ENCODE assay signal across 13 cellular contexts in genomic region chr15:61047783-61048182, GRCh38.
A peak's percentile ranks its signal among the peaks of the same experiment; 100 is the strongest.
DNase-seq lines count a peak whose midpoint lies in the region; ATAC-seq and TF ChIP-seq lines count a peak whose summit lies in the region.
"Had no signal": no experiment of that assay in that cellular context is flagged by ENCODE, and none has a peak within 500 bp of the region (broad histone marks: within the 10 kb centered on the region; RNA-seq: fewer than 3 reads in every experiment).

No MANE protein-coding gene starts in this region.

- no peaks in the 10 kb centered on the region for H3K4me1 ChIP-seq in HEK293 (ENCODE audit: control insufficient read depth, insufficient read depth, low read length)
- H3K4me1 ChIP-seq in osteoblast (ENCODE audit: insufficient read depth, low read length), result peaks cover 33% of the 10 kb centered on the region
- H3K4me1 ChIP-seq: Caco-2 had no signal

- H4K20me1 ChIP-seq in osteoblast (ENCODE audit: insufficient read depth, low read length), result peaks cover 5% of the 10 kb centered on the region

- no peaks in the 10 kb centered on the region for H3K79me2 ChIP-seq in osteoblast (ENCODE audit: insufficient read depth, low read length)

- H3K36me3 ChIP-seq in HEK293 (ENCODE audit: control insufficient read depth in 2 of 2, insufficient read depth in 1 of 2, low read length in 2 of 2) (no peaks in the 10 kb centered on the region), brain microvascular endothelial cell (replicated peaks) (no peaks in the 10 kb centered on the region), osteoblast (ENCODE audit: insufficient read depth, low read length) (no peaks in the 10 kb centered on the region)

- H3K27me3 ChIP-seq in brain microvascular endothelial cell (replicated peaks) (no peaks in the 10 kb centered on the region), osteoblast (ENCODE audit: insufficient read depth, low read length) (no peaks in the 10 kb centered on the region)

- no peak for ATAC-seq in HG02884 (IDR thresholded peaks at IDR 0.05; ENCODE audit: unreplicated experiment)
- ATAC-seq: A549; CD8-positive, alpha-beta T cell; HCT116; HepG2 had no signal

- CTCF ChIA-PET in HEK293 (lab: Yijun Ruan, JAX), result no interaction called here

- DNase-seq in brain microvascular endothelial cell (peak; percentile 29), fibroblast of pulmonary artery (ENCODE audit: low read depth) (peak; percentile 20), NCI-H1092 (lab: John Stamatoyannopoulos, UW) (no peak), osteoblast (ENCODE audit: insufficient read length, low spot score, missing footprints) (no peak)
- no peak for DNase-seq in stimulated activated CD8-positive, alpha-beta memory T cell treated with anti-CD3 and anti-CD28 coated beads, Interleukin-4, amount 100 ng/mL, for 48 hours
- DNase-seq: Caco-2; CD8-positive, alpha-beta T cell; DND-41 had no signal

- in situ Hi-C loops in brain microvascular endothelial cell (cut with HindIII; ENCODE audit: low pct_ligation_motif_present, low sequenced_read_pairs), result no loop called here

- H3K4me3 ChIP-seq in HEK293 (ENCODE audit: low read depth, low read length) (no peak overlapping the region), brain microvascular endothelial cell (ENCODE audit: low read depth, low read length) (no peak overlapping the region), fibroblast of pulmonary artery (replicated peaks; ENCODE audit: low read depth, low read length) (no peak overlapping the region), osteoblast (ENCODE audit: insufficient read depth, low read length) (no peak overlapping the region)
- H3K4me3 ChIP-seq: A549 had no signal

- POLR2A ChIA-PET in HEK293 (lab: Yijun Ruan, JAX), result no interaction called here

- no peak overlapping the region for H3K4me2 ChIP-seq in osteoblast (ENCODE audit: insufficient read depth, low read length)
- H3K4me2 ChIP-seq: A549 had no signal

- H2AFZ ChIP-seq in osteoblast (ENCODE audit: low read length), result no peak overlapping the region

- no peak for TF ChIP-seq CTCF in HEK293 (tag by site-specific recombination; IDR thresholded peaks at IDR 0.05)
- no peak for TF ChIP-seq CTCF in brain microvascular endothelial cell (IDR thresholded peaks at IDR 0.05; ENCODE audit: low read depth, low read length, missing control alignments)
- TF ChIP-seq CTCF in fibroblast of pulmonary artery (IDR thresholded peaks at IDR 0.05; ENCODE audit: low read length, missing control alignments), result no peak
- no peak for TF ChIP-seq CTCF in osteoblast (IDR thresholded peaks at IDR 0.05; ENCODE audit: extremely low read depth, low read depth, low read length)

- H3K27ac ChIP-seq in HEK293 (ENCODE audit: extremely low read depth, low read depth, low read length) (no peak overlapping the region), brain microvascular endothelial cell (no peak overlapping the region), osteoblast (ENCODE audit: low read depth, low read length) (no peak overlapping the region)
- H3K27ac ChIP-seq: A549 had no signal

- H3K9me3 ChIP-seq in HEK293 (ENCODE audit: control insufficient read depth, insufficient read depth, low read depth, low read length), result no peaks in the 10 kb centered on the region
- H3K9me3 ChIP-seq in osteoblast (ENCODE audit: low read depth, low read length), result no peaks in the 10 kb centered on the region
- H3K9me3 ChIP-seq: A549, Caco-2 had no signal

TF ChIP-seq in HEK293, 187 proteins besides CTCF, POLR2A, EP300 and RAD21:
- 0 out of 2 replicates have a peak, but pooled peaks have one; percentile 12 for TF ChIP-seq FEZF1 (tag by site-specific recombination; IDR thresholded peaks at IDR 0.05)
- TF ChIP-seq ZBTB48 (tag by site-specific recombination; IDR thresholded peaks at IDR 0.05), result no peak
- no peak for TF ChIP-seq ZNF658 (tag by site-specific recombination; IDR thresholded peaks at IDR 0.05)

Comparison
In these comparisons a context has a peak if more than half of its experiments do, and no peak if none do; other contexts are left out.
1. DNase-seq: peak in brain microvascular endothelial cell (single experiment) and fibroblast of pulmonary artery (single experiment); none in stimulated activated CD8-positive, alpha-beta memory T cell treated with anti-CD3 and anti-CD28 coated beads, Interleukin-4, amount 100 ng/mL, for 48 hours (single experiment), NCI-H1092 (single experiment) and osteoblast (single experiment).